ENCODE assay signal across 8 cellular contexts in the genomic region with DNA sequence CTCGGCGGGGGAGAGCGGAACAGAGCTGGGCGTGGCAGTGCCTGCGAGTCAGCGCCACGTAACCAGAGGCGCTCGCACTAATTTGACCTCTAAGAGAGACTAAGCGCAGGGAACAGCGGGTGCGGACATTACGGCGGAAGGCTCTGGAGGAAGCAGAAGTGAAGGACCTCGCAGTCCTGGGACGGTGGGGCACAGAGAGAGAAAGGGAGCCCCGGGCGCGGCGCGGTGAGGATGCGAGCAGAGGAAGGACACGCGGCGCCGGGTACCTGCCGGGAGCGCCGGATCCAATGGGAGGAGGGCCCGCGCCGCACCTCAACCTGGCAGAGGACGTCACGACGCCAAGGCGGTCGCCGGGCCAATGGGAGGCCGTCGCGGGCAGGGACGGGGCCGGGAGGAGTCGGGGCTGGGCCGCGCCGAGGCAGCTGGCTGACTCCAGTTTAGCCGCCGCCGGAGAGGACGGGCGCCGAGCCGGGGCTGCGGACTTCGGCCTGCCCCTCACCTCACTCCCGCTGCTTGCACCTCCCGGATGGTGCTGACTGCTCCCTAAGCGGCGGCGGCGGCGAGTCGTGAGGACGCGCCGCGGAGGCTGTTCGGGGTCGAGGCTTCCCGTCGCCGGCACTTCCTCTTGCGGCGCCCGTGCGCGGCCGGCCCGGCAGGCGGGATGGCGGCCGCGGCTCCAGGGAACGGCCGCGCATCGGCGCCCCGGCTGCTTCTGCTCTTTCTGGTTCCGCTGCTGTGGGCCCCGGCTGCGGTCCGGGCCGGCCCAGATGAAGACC. TPM values are rescaled to one million over a fixed set of nuclear protein-coding genes. Genes with fewer than 3 reads are reported as not detected.
DNase-seq lines count a peak whose midpoint lies in the region; ATAC-seq lines count a peak whose summit lies in the region.

A gene with protein sequence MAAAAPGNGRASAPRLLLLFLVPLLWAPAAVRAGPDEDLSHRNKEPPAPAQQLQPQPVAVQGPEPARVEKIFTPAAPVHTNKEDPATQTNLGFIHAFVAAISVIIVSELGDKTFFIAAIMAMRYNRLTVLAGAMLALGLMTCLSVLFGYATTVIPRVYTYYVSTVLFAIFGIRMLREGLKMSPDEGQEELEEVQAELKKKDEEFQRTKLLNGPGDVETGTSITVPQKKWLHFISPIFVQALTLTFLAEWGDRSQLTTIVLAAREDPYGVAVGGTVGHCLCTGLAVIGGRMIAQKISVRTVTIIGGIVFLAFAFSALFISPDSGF (plus strand): TSS at position 429 of the 776 bp plus-strand sequence. CDS start 233 bp downstream, at position 662.

- DNase-seq in C1 segment of cervical spinal cord (lab: John Stamatoyannopoulos, UW), result peak; percentile 59 to 94 (median 88)
- DNase-seq in NCI-H69 (lab: John Stamatoyannopoulos, UW), result peak; percentile 93
- DNase-seq in activated CD4-positive, alpha-beta T cell treated with anti-CD3 and anti-CD28 coated beads, Interleukin-2, amount 50 U/mL, for 1 hour, result peak; percentile 85
- DNase-seq in cortex of kidney (lab: John Stamatoyannopoulos, UW), result peak; percentile 73
- DNase-seq in left lobe of liver (ENCODE audit: low spot score), result peak; percentile 96
- DNase-seq in stimulated activated CD4-positive, alpha-beta T cell treated with anti-CD3 and anti-CD28 coated beads, Interleukin-2, amount 100 ng/mL, for 4 hours (ENCODE audit: low read depth), result peak; percentile 84

- peak; percentile 93 for ATAC-seq in GM19372 (IDR thresholded peaks at IDR 0.05; ENCODE audit: low read depth, unreplicated experiment)
- ATAC-seq in HG03521 (IDR thresholded peaks at IDR 0.05; ENCODE audit: unreplicated experiment), result peak; percentile 91
- ATAC-seq in left lobe of liver, result peak; percentile 98

RNA-seq across cellular contexts. Expression of the gene that starts here (rescaled TPM):
- 15.8 TPM for total RNA-seq in left lobe of liver

Comparison
In these comparisons a context has a peak if more than half of its experiments do, and no peak if none do; other contexts are left out.
1. Peak in every context shown above with its lines: DNase-seq and ATAC-seq.